ENCODE assay signal across 3 cellular contexts in genomic region chr19:43349813-43350212, GRCh38. TPM values are rescaled to one million over a fixed set of nuclear protein-coding genes. Genes with fewer than 3 reads are reported as not detected.
"Had no signal": no experiment of that assay in that cellular context is flagged by ENCODE, and none has a peak within 500 bp of the region (broad histone marks: within the 10 kb centered on the region; RNA-seq: fewer than 3 reads in every experiment).

No MANE protein-coding gene starts in this region.

RNA-seq across cellular contexts. Expression of gene CD177, which starts 3.7 kb away (rescaled TPM):
- total RNA-seq: natural killer cell, osteoblast, progenitor cell of endocrine pancreas had no signal
